8 cellular contexts compared by ENCODE assay signal in genomic region chr10:71767420-71768035, GRCh38. TPM values are rescaled to one million over a fixed set of nuclear protein-coding genes. Genes with fewer than 3 reads are reported as not detected.
A peak's percentile ranks its signal among the peaks of the same experiment; 100 is the strongest.
DNase-seq lines count a peak whose midpoint lies in the region; ATAC-seq and TF ChIP-seq lines count a peak whose summit lies in the region.
"Had no signal": no experiment of that assay in that cellular context is flagged by ENCODE, and none has a peak within 500 bp of the region (broad histone marks: within the 10 kb centered on the region; RNA-seq: fewer than 3 reads in every experiment).

No MANE protein-coding gene starts in this region.

- peak overlapping the region; percentile 95 for H3K27ac Mint-ChIP-seq in MCF 10A (ENCODE audit: low read depth, unreplicated experiment)

- H3K4me1 Mint-ChIP-seq in MCF 10A (ENCODE audit: insufficient read depth, unreplicated experiment), result peaks cover 39% of the 10 kb centered on the region

- H3K27ac ChIP-seq in PC-3 (ENCODE audit: low read length) (peak overlapping the region; percentile 79), right lobe of liver (peak overlapping the region; percentile 19 to 78 (median 64)), thoracic aorta (peak overlapping the region; percentile 93 to 98)

- H3K9me3 Mint-ChIP-seq in MCF 10A (ENCODE audit: unreplicated experiment), result no peaks in the 10 kb centered on the region

- CTCF ChIA-PET in PC-3 (lab: Charles Lee) (no interaction called here), MCF 10A (lab: Yijun Ruan, JAX) (interaction anchor here (0.6 to 1.9 kb wide), 7 partner anchors 29 to 424 kb away, joined by 3 to 7 read pairs (median 3); no protein-coding TSS in a partner anchor)

- no peak overlapping the region; the same call in 1 of the 2 replicates for H3K9ac ChIP-seq in PC-3 (ENCODE audit: low read length)

- H3K4me3 Mint-ChIP-seq in MCF 10A (ENCODE audit: unreplicated experiment), result peak overlapping the region; percentile 59

- H3K9me2 ChIP-seq in PC-3 (replicated peaks; ENCODE audit: low read length), result no peaks in the 10 kb centered on the region

- DNase-seq in PC-3 (peak; percentile 58), MCF 10A (ENCODE audit: unreplicated experiment) (peak; percentile 50), right lobe of liver (peak in 1 of 3 donors; percentile 60), thoracic aorta (ENCODE audit: low spot score) (no peak), NCI-H510A treated with DMSO at 0.1 percent for 48 hours (lab: John Stamatoyannopoulos, UW) (no peak)

- WGBS in right lobe of liver (ENCODE audit: insufficient coverage, low coverage, low lambda C conversion rate, missing lambda C conversion rate), result 10% methylated on average over 2 of the region's 10 CpGs

- no peaks in the 10 kb centered on the region for H3K36me3 ChIP-seq in PC-3 (ENCODE audit: low read depth, low read length)
- no peaks in the 10 kb centered on the region for H3K36me3 ChIP-seq in right lobe of liver
- H3K36me3 ChIP-seq in thoracic aorta, result no peaks in the 10 kb centered on the region

- ATAC-seq in PC-3 (peak; percentile 16), right lobe of liver (peak; percentile 6 to 39 (median 28)), thoracic aorta (ENCODE audit: insufficient number of reproducible peaks, low FRiP score, low read depth) (no peak), HG03159 (IDR thresholded peaks at IDR 0.05; ENCODE audit: unreplicated experiment) (no peak), GM18861 (IDR thresholded peaks at IDR 0.05; ENCODE audit: unreplicated experiment) (no peak)

- H3K27me3 Mint-ChIP-seq in MCF 10A (ENCODE audit: insufficient read depth, unreplicated experiment), result no peaks in the 10 kb centered on the region

- H2AFZ ChIP-seq in PC-3 (ENCODE audit: low read length), result no peak overlapping the region

- BruUV-seq in PC-3 (replicated peaks; lab: Mats Ljungman, UMichigan), result TSS peak; percentile 59
- BruUV-seq in MCF 10A (replicated peaks; lab: Mats Ljungman, UMichigan), result no TSS peak

- no peaks in the 10 kb centered on the region for H3K9me3 ChIP-seq in PC-3 (ENCODE audit: low read length)
- no peaks in the 10 kb centered on the region for H3K9me3 ChIP-seq in right lobe of liver
- no peaks in the 10 kb centered on the region for H3K9me3 ChIP-seq in thoracic aorta

- POLR2A ChIA-PET in PC-3 (lab: Charles Lee; ENCODE audit: unreplicated experiment) (interaction anchor here (0.5 to 0.7 kb wide), 2 partner anchors 63 to 289 kb away, joined by 3 to 9 read pairs; no protein-coding TSS in a partner anchor), MCF 10A (lab: Yijun Ruan, JAX) (interaction anchor here (0.8 to 2.0 kb wide), 7 partner anchors 21 to 84 kb away, joined by 3 to 6 read pairs (median 3); partner anchors contain the start of gene PSAP)

- intact Hi-C loops in PC-3 (cut with micrococcal nuclease), result loop anchor here (5.0 kb wide), 2 partner anchors 40 to 70 kb away; no protein-coding TSS in a partner anchor
- intact Hi-C loops in MCF 10A (cut with micrococcal nuclease), result loop anchor here (5.0 kb wide), 1 partner anchor 40 kb away; no protein-coding TSS in a partner anchor
- intact Hi-C loops in right lobe of liver (cut with DNase I), result no loop called here

- H3K27me3 ChIP-seq in PC-3 (ENCODE audit: low read length), result no peaks in the 10 kb centered on the region
- H3K27me3 ChIP-seq in right lobe of liver, result no peaks in the 10 kb centered on the region
- no peaks in the 10 kb centered on the region for H3K27me3 ChIP-seq in thoracic aorta (replicated peaks; ENCODE audit: insufficient read depth)

- no peaks in the 10 kb centered on the region for H3K36me3 Mint-ChIP-seq in MCF 10A (ENCODE audit: insufficient read depth, unreplicated experiment)

- no peaks in the 10 kb centered on the region for H4K20me1 ChIP-seq in PC-3 (ENCODE audit: low read length)

- H3K4me3 ChIP-seq in PC-3 (ENCODE audit: low read length) (no peak overlapping the region), right lobe of liver (no peak overlapping the region), thoracic aorta (no peak overlapping the region)

- TF ChIP-seq CTCF in PC-3 (conservative IDR thresholded peaks at IDR 0.05; ENCODE audit: low read depth, low read length) (no peak), MCF 10A (IDR thresholded peaks at IDR 0.05; ENCODE audit: unreplicated experiment) (no peak), right lobe of liver (IDR thresholded peaks at IDR 0.05) (no peak), thoracic aorta (IDR thresholded peaks at IDR 0.05) (no peak)

- TF ChIP-seq POLR2A in right lobe of liver (IDR thresholded peaks at IDR 0.05), result no peak

- no peaks in the 10 kb centered on the region for H3K79me2 ChIP-seq in PC-3 (ENCODE audit: low read length)

- peak overlapping the region; percentile 60 for H3K4me2 ChIP-seq in PC-3 (ENCODE audit: low read length)

- H3K4me1 ChIP-seq in PC-3 (ENCODE audit: insufficient read depth, low read length), result peaks cover 39% of the 10 kb centered on the region
- peaks cover 0 to 20% (median 8%) of the 10 kb centered on the region in 4 donors for H3K4me1 ChIP-seq in right lobe of liver
- H3K4me1 ChIP-seq in thoracic aorta (ENCODE audit: control insufficient read depth in 1 of 2, low read depth in 2 of 2), result peaks cover 67 to 88% of the 10 kb centered on the region in 2 donors

- H3F3A ChIP-seq in PC-3 (ENCODE audit: low read length, unreplicated experiment), result no peaks in the 10 kb centered on the region

RNA-seq across cellular contexts. Expression of gene VSIR, which starts 5.8 kb away (rescaled TPM):
- total RNA-seq in PC-3 (2014; rRNA removed) (13.7 and 14.1 TPM in 2 replicates), MCF 10A (2022) (3.6 and 7.0 TPM in 2 replicates), right lobe of liver (10 to 100 TPM in 3 of 6 experiments, 1 to 10 TPM in 3; 6.1 to 17.1 (median 10.1) TPM), thoracic aorta (100 to 1,000 TPM in 1 of 2 donors, 10 to 100 TPM in 1; 60.7 to 119 TPM)
- total RNA-seq: H1 had no signal

RNA-seq across cellular contexts. Expression of gene C10orf105, which starts 48.0 kb away (rescaled TPM):
- total RNA-seq in PC-3 (2014; rRNA removed) (not detected in 2 replicates), MCF 10A (2022) (not detected in 2 replicates), right lobe of liver (under 1 TPM in 1 of 6 experiments, not detected in 5; 0.05 TPM), thoracic aorta (under 1 TPM in 1 of 2 donors, not detected in 1; 0.14 TPM)

Comparison
In these comparisons a context has a peak if more than half of its experiments do, and no peak if none do; other contexts are left out.
1. ATAC-seq: peak in PC-3 (single experiment) and right lobe of liver (4 of 4); none in thoracic aorta (single experiment), HG03159 (single experiment) and GM18861 (single experiment).
2. DNase-seq: peak in PC-3 (single experiment) and MCF 10A (single experiment); none in thoracic aorta (single experiment) and NCI-H510A treated with DMSO at 0.1 percent for 48 hours (single experiment).
3. intact Hi-C loops: an anchor here in PC-3 (5.0 kb wide) and MCF 10A (5.0 kb wide); none called in right lobe of liver.
4. Peak in every context shown above with its lines, with median percentiles within 50 percentile points of each other: H3K27ac ChIP-seq.